Comparison of ENCODE assay signal across 29 cellular contexts in the genomic region with DNA sequence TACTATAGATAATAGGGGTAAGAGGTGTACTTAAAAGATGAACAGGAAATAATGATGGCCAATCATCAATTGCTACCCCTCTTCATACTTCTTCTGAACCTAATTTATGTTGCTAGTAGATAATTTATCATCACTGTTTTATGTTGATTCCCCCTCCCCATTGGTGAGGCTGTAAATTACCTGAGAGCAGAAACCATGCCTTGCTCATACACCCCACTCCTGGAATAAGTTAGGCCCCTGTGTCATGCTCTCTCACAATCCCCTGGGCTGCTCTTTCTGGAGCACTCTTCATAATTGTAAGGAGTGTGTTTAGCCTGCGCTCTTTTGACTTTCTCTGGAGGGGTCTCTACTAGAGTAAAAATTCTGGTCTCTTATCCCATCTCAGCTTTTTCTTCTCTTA.
"Had no signal": no experiment of that assay in that cellular context is flagged by ENCODE, and none has a peak within 500 bp of the region (broad histone marks: within the 10 kb centered on the region; RNA-seq: fewer than 3 reads in every experiment).

No MANE protein-coding gene starts in this region.

- H3K27me3 ChIP-seq: stomach, suprapubic skin, testis, thyroid gland, tibial artery, tibial nerve, transverse colon, upper lobe of left lung, upper lobe of right lung, uterus, vagina had no signal

- DNase-seq: stimulated activated CD4-positive, alpha-beta T cell treated with anti-CD3 and anti-CD28 coated beads, Interleukin-2, amount 100 ng/mL, for 48 hours; stimulated activated CD4-positive, alpha-beta T cell treated with anti-CD3 and anti-CD28 coated beads, Interleukin-4, amount 100 ng/mL, for 1 hour; stimulated activated CD4-positive, alpha-beta T cell treated with anti-CD3 and anti-CD28 coated beads, Interleukin-4, amount 100 ng/mL, for 24 hours; stimulated activated CD4-positive, alpha-beta T cell treated with anti-CD3 and anti-CD28 coated beads, Interleukin-4, amount 100 ng/mL, for 4 hours; stimulated activated CD8-positive, alpha-beta memory T cell treated with anti-CD3 and anti-CD28 coated beads, Interleukin-4, amount 100 ng/mL, for 48 hours; stimulated activated naive B cell treated with anti-CD40 and anti-IgM and Interleukin-4, amounts not matched to agents 10 μg/mL and 1 μg/mL and 100 μg/mL, for 72 hours; stimulated activated naive CD4-positive, alpha-beta T cell; stimulated activated naive CD4-positive, alpha-beta T cell treated with Interleukin-2 at 50 U/mL for 16 hours; stimulated activated naive CD8-positive, alpha-beta T cell treated with anti-CD3 and anti-CD28 coated beads, Interleukin-15, amount 100 ng/mL, for 72 hours; stimulated activated naive CD8-positive, alpha-beta T cell treated with anti-CD3 and anti-CD28 coated beads, Interleukin-15, Interleukin-2, amounts not matched to agents 100 U/mL and 50 U/mL, for 24 hours; stomach; substantia nigra; testis; thyroid gland; tibial artery; transverse colon; trophoblast cell; upper lobe of left lung; upper lobe of right lung; uterus had no signal

- H3K27me3 Mint-ChIP-seq: stimulated activated memory B cell treated with anti-CD40 and anti-IgM and Interleukin-4, amounts not matched to agents 10 μg/mL and 1 μg/mL and 100 μg/mL, for 72 hours; stimulated activated naive B cell treated with anti-CD40 and anti-IgM and Interleukin-4, amounts not matched to agents 10 μg/mL and 1 μg/mL and 100 μg/mL, for 72 hours; stimulated activated naive CD8-positive, alpha-beta T cell treated with anti-CD3 and anti-CD28 coated beads, Interleukin-15, Interleukin-2, amounts not matched to agents 100 ng/mL and 50 ng/mL, for 24 hours; type B pancreatic cell had no signal

- H3K4me3 Mint-ChIP-seq: stimulated activated effector memory CD8-positive, alpha-beta T cell treated with anti-CD3 and anti-CD28 coated beads, Interleukin-12 subunit alpha, Interleukin-12 subunit beta, amount 100 ng/mL, for 72 hours; stimulated activated memory B cell treated with anti-CD40 and anti-IgM and Interleukin-4, amounts not matched to agents 10 μg/mL and 1 μg/mL and 100 μg/mL, for 72 hours; stimulated activated naive B cell treated with anti-CD40 and anti-IgM and Interleukin-4, amounts not matched to agents 10 μg/mL and 1 μg/mL and 100 μg/mL, for 72 hours; stimulated activated naive CD8-positive, alpha-beta T cell treated with anti-CD3 and anti-CD28 coated beads, Interleukin-15, amount 100 ng/mL, for 72 hours; stimulated activated naive CD8-positive, alpha-beta T cell treated with anti-CD3 and anti-CD28 coated beads, Interleukin-15, Interleukin-2, amounts not matched to agents 100 ng/mL and 50 ng/mL, for 24 hours; type B pancreatic cell had no signal

- H3K36me3 ChIP-seq: stomach, suprapubic skin, thoracic aorta, thyroid gland, tibial artery, tibial nerve, transverse colon, upper lobe of left lung, upper lobe of right lung, uterus, vagina had no signal

- H3K4me1 ChIP-seq: stomach, suprapubic skin, testis, thyroid gland, tibial artery, upper lobe of left lung, upper lobe of right lung had no signal

- H3K9me3 ChIP-seq: suprapubic skin, testis, thoracic aorta, thyroid gland, tibial artery, tibial nerve, transverse colon, upper lobe of left lung, upper lobe of right lung, uterus, vagina had no signal

- ATAC-seq: stimulated activated effector memory CD8-positive, alpha-beta T cell treated with anti-CD3 and anti-CD28 coated beads, Interleukin-12 subunit alpha, Interleukin-12 subunit beta, amount 100 ng/mL, for 72 hours; stimulated activated memory B cell treated with anti-CD40 and anti-IgM and Interleukin-4, amounts not matched to agents 10 μg/mL and 1 μg/mL and 100 μg/mL, for 72 hours; stimulated activated naive B cell treated with anti-CD40 and anti-IgM and Interleukin-4, amounts not matched to agents 10 μg/mL and 1 μg/mL and 100 μg/mL, for 72 hours; stimulated activated naive CD8-positive, alpha-beta T cell treated with anti-CD3 and anti-CD28 coated beads, Interleukin-15, amount 100 ng/mL, for 72 hours; stimulated activated naive CD8-positive, alpha-beta T cell treated with anti-CD3 and anti-CD28 coated beads, Interleukin-15, Interleukin-2, amounts not matched to agents 100 U/mL and 50 U/mL, for 24 hours; upper lobe of right lung had no signal

- H3K4me1 Mint-ChIP-seq: stimulated activated effector memory CD8-positive, alpha-beta T cell treated with anti-CD3 and anti-CD28 coated beads, Interleukin-12 subunit alpha, Interleukin-12 subunit beta, amount 100 ng/mL, for 72 hours; stimulated activated naive CD8-positive, alpha-beta T cell treated with anti-CD3 and anti-CD28 coated beads, Interleukin-15, amount 100 ng/mL, for 72 hours had no signal

- H3K27ac Mint-ChIP-seq: stimulated activated effector memory CD8-positive, alpha-beta T cell treated with anti-CD3 and anti-CD28 coated beads, Interleukin-12 subunit alpha, Interleukin-12 subunit beta, amount 100 ng/mL, for 72 hours; stimulated activated naive B cell treated with anti-CD40 and anti-IgM and Interleukin-4, amounts not matched to agents 10 μg/mL and 1 μg/mL and 100 μg/mL, for 72 hours; stimulated activated naive CD8-positive, alpha-beta T cell treated with anti-CD3 and anti-CD28 coated beads, Interleukin-15, amount 100 ng/mL, for 72 hours; stimulated activated naive CD8-positive, alpha-beta T cell treated with anti-CD3 and anti-CD28 coated beads, Interleukin-15, Interleukin-2, amounts not matched to agents 100 ng/mL and 50 ng/mL, for 24 hours; type B pancreatic cell had no signal

- H3K27ac ChIP-seq: stomach, suprapubic skin, testis, thoracic aorta, thyroid gland, tibial artery, tibial nerve, transverse colon, upper lobe of left lung, upper lobe of right lung, uterus, vagina had no signal

- H3K4me3 ChIP-seq: stomach, suprapubic skin, testis, thoracic aorta, thyroid gland, tibial artery, tibial nerve, transverse colon, upper lobe of left lung, upper lobe of right lung, uterus, vagina had no signal

- H3K9me3 Mint-ChIP-seq: type B pancreatic cell had no signal

- FAIRE-seq: urothelium cell line had no signal
